8 cellular contexts compared by ENCODE assay signal in the genomic region with DNA sequence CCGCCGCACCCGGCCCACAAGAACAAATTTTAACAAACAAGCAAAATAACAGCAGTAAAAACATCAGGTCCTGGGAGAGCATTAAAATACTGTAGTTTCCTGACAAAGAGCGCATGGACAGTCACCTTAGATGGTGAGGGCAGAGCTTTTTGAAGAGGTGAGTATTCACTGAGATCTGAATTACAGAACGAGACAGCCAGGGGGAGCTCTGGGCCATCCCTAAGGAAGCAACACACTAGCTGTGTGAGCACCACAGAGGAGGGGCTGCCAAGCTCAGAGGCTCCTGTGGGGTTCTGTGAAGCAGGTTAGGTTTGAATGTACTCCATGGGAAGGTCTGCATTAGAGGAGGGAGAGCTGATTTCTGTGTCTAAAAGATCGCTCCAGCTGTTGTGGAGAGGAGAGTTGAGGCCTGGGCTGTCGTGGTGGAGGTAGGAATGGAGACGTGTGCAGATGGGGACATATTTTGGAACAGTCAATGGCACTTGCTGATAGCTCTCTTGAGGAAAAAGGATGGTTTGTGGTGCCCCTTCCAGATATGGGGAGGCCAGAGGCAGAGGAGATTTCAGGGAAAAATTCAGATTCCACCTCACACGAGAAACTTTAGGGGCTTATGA.
DNase-seq lines count a peak whose midpoint lies in the region; ATAC-seq and TF ChIP-seq lines count a peak whose summit lies in the region.

No MANE protein-coding gene starts in this region.

- H3K27me3 Mint-ChIP-seq in activated CD4-positive, alpha-beta T cell treated with anti-CD3 and anti-CD28 coated beads, Interleukin-2, amount 10 ng/mL, durations not matched to agents 7 days and 5 days = no peaks in the 10 kb centered on the region
- no peaks in the 10 kb centered on the region for H3K27me3 Mint-ChIP-seq in effector memory CD8-positive, alpha-beta T cell

- H3K27ac ChIP-seq in stomach = no peak overlapping the region

- DNase-seq in AG10803 (ENCODE audit: low read depth) = peak; percentile 43
- peak; percentile 9 for DNase-seq in NCI-H345 treated with DMSO at 0.1 percent for 48 hours (lab: John Stamatoyannopoulos, UW; ENCODE audit: unreplicated experiment)
- peak; percentile 65 for DNase-seq in activated CD4-positive, alpha-beta T cell treated with anti-CD3 and anti-CD28 coated beads, Interleukin-2, amount 10 ng/mL, durations not matched to agents 7 days and 5 days
- peak; percentile 9 to 21 (median 13) for DNase-seq in effector memory CD8-positive, alpha-beta T cell
- peak in 2 of 3 donors; percentile 35 to 63 for DNase-seq in mucosa of descending colon
- DNase-seq in stomach = peak; percentile 46
- DNase-seq in posterior vena cava (ENCODE audit: low spot score) = no peak

- H3K27ac Mint-ChIP-seq in activated CD4-positive, alpha-beta T cell treated with anti-CD3 and anti-CD28 coated beads, Interleukin-2, amount 10 ng/mL, durations not matched to agents 7 days and 5 days = no peak overlapping the region
- no peak overlapping the region for H3K27ac Mint-ChIP-seq in effector memory CD8-positive, alpha-beta T cell

- peak; percentile 79 for ATAC-seq in GM19467 (IDR thresholded peaks at IDR 0.05; ENCODE audit: unreplicated experiment)
- peak; percentile 42 for ATAC-seq in effector memory CD8-positive, alpha-beta T cell (replicated peaks)
- ATAC-seq in mucosa of descending colon = peak; percentile 82

- 78 to 82% (median 79%) methylated on average over 9 of the region's 9 CpGs for WGBS in stomach, 5 donors

- no peak overlapping the region for H3K4me3 ChIP-seq in AG10803 (ENCODE audit: low read length)
- H3K4me3 ChIP-seq in mucosa of descending colon = no peak overlapping the region
- H3K4me3 ChIP-seq in stomach = no peak overlapping the region

- H3K9me3 Mint-ChIP-seq in activated CD4-positive, alpha-beta T cell treated with anti-CD3 and anti-CD28 coated beads, Interleukin-2, amount 10 ng/mL, durations not matched to agents 7 days and 5 days = no peaks in the 10 kb centered on the region
- no peaks in the 10 kb centered on the region for H3K9me3 Mint-ChIP-seq in effector memory CD8-positive, alpha-beta T cell

- CTCF ChIA-PET in activated CD4-positive, alpha-beta T cell treated with anti-CD3 and anti-CD28 coated beads, Interleukin-2, amount 10 ng/mL, durations not matched to agents 7 days and 5 days (lab: Charles Lee) = interaction anchor here (0.6 to 4.2 kb wide), 13 partner anchors 9 to 484 kb away, joined by 3 to 37 read pairs (median 3); no protein-coding TSS in a partner anchor

- TF ChIP-seq POLR2A in stomach (IDR thresholded peaks at IDR 0.05) = no peak

- no peak overlapping the region for H3K4me3 Mint-ChIP-seq in activated CD4-positive, alpha-beta T cell treated with anti-CD3 and anti-CD28 coated beads, Interleukin-2, amount 10 ng/mL, durations not matched to agents 7 days and 5 days
- H3K4me3 Mint-ChIP-seq in effector memory CD8-positive, alpha-beta T cell = no peak overlapping the region

- H3K36me3 ChIP-seq in mucosa of descending colon (ENCODE audit: low read depth) (no peaks in the 10 kb centered on the region), stomach (peaks cover 46 to 100% (median 99%) of the 10 kb centered on the region in 4 donors)

- TF ChIP-seq CTCF in AG10803 (conservative IDR thresholded peaks at IDR 0.05; ENCODE audit: low read length) = peak; percentile 65
- no peak for TF ChIP-seq CTCF in mucosa of descending colon (IDR thresholded peaks at IDR 0.05)
- TF ChIP-seq CTCF in stomach (IDR thresholded peaks at IDR 0.05) = peak in 5 of 7 experiments; percentile 29 to 49 (median 37)

- H3K27me3 ChIP-seq in stomach = no peaks in the 10 kb centered on the region

- no peak for TF ChIP-seq EP300 in stomach (IDR thresholded peaks at IDR 0.05)

- no peaks in the 10 kb centered on the region for H3K4me1 Mint-ChIP-seq in activated CD4-positive, alpha-beta T cell treated with anti-CD3 and anti-CD28 coated beads, Interleukin-2, amount 10 ng/mL, durations not matched to agents 7 days and 5 days
- peaks cover 0 to 5% of the 10 kb centered on the region in 2 donors for H3K4me1 Mint-ChIP-seq in effector memory CD8-positive, alpha-beta T cell (ENCODE audit: low read depth in 2 of 2)

- H3K4me1 ChIP-seq in mucosa of descending colon (ENCODE audit: low read depth) = no peaks in the 10 kb centered on the region
- no peaks in the 10 kb centered on the region for H3K4me1 ChIP-seq in stomach

- no peaks in the 10 kb centered on the region for H3K9me3 ChIP-seq in mucosa of descending colon
- no peaks in the 10 kb centered on the region for H3K9me3 ChIP-seq in stomach

- peaks cover 18% of the 10 kb centered on the region for H3K36me3 Mint-ChIP-seq in activated CD4-positive, alpha-beta T cell treated with anti-CD3 and anti-CD28 coated beads, Interleukin-2, amount 10 ng/mL, durations not matched to agents 7 days and 5 days (ENCODE audit: low read depth)
- H3K36me3 Mint-ChIP-seq in effector memory CD8-positive, alpha-beta T cell (ENCODE audit: insufficient read depth) = peaks cover 43% of the 10 kb centered on the region

- intact Hi-C loops in mucosa of descending colon (cut with DNase I, micrococcal nuclease) = no loop called here
- intact Hi-C loops in stomach (cut with DNase I; ENCODE audit: low total_unique reads) = no loop called here
- intact Hi-C loops in posterior vena cava (cut with DNase I) = no loop called here

- POLR2A ChIA-PET in activated CD4-positive, alpha-beta T cell treated with anti-CD3 and anti-CD28 coated beads, Interleukin-2, amount 10 ng/mL, durations not matched to agents 7 days and 5 days (lab: Charles Lee) = no interaction called here
